Comparison of ENCODE assay signal across 6 cellular contexts in genomic region chrX:101407167-101407747, GRCh38. TPM values are rescaled to one million over a fixed set of nuclear protein-coding genes. Genes with fewer than 3 reads are reported as not detected.
A peak's percentile ranks its signal among the peaks of the same experiment; 100 is the strongest.
DNase-seq lines count a peak whose midpoint lies in the region; ATAC-seq and TF ChIP-seq lines count a peak whose summit lies in the region.

No MANE protein-coding gene starts in this region.

- no peak for TF ChIP-seq POLR2A in HCT116 (IDR thresholded peaks at IDR 0.05; ENCODE audit: borderline replicate concordance, extremely low read depth, insufficient read depth, insufficient read length)
- no peak for TF ChIP-seq POLR2A in lower leg skin (IDR thresholded peaks at IDR 0.05)

- peak overlapping the region; percentile 67 for H3K4me2 ChIP-seq in HCT116 (ENCODE audit: low read length)

- H3K36me3 ChIP-seq in HCT116 (ENCODE audit: control insufficient read depth in 1 of 2, insufficient read depth in 2 of 2, low read length in 2 of 2), result no peaks in the 10 kb centered on the region; a peak in 3 of 4 replicates

- H3K9me2 ChIP-seq in HCT116 (ENCODE audit: insufficient read depth), result no peaks in the 10 kb centered on the region

- H3K27me3 ChIP-seq in HCT116 (ENCODE audit: insufficient read depth, low read length), result no peaks in the 10 kb centered on the region

- H3K27me3 Mint-ChIP-seq in activated CD4-positive, alpha-beta memory T cell treated with anti-CD3 and anti-CD28 coated beads, Interleukin-2, amount 10 ng/mL, durations not matched to agents 7 days and 5 days, result no peaks in the 10 kb centered on the region

- H3K4me3 ChIP-seq in HCT116 (replicated peaks in 1 of 2; ENCODE audit: low read depth in 1 of 2, low read length in 2 of 2) (peak overlapping the region; percentile 76 to 90), lower leg skin (ENCODE audit: low read depth, poor library complexity, severe bottlenecking) (peak overlapping the region; percentile 42)

- peaks cover 69% of the 10 kb centered on the region for H3K79me2 ChIP-seq in HCT116 (ENCODE audit: insufficient read depth, low read length)

- peaks cover 18% of the 10 kb centered on the region for H3K36me3 Mint-ChIP-seq in activated CD4-positive, alpha-beta memory T cell treated with anti-CD3 and anti-CD28 coated beads, Interleukin-2, amount 10 ng/mL, durations not matched to agents 7 days and 5 days (ENCODE audit: low read depth)

- peak overlapping the region; percentile 91 for H3K9ac ChIP-seq in HCT116 (ENCODE audit: low read length)

- H3K4me1 Mint-ChIP-seq in activated CD4-positive, alpha-beta memory T cell treated with anti-CD3 and anti-CD28 coated beads, Interleukin-2, amount 10 ng/mL, durations not matched to agents 7 days and 5 days, result peaks cover 28% of the 10 kb centered on the region

- no peak for TF ChIP-seq RAD21 in HCT116 (IDR thresholded peaks at IDR 0.05; ENCODE audit: low read depth)

- ATAC-seq in HCT116, result no peak; the same call in 1 of the 2 replicates
- no peak for ATAC-seq in HG02588 (IDR thresholded peaks at IDR 0.05; ENCODE audit: unreplicated experiment)

- WGBS in lower leg skin, 2 donors, result 0 to 19% methylated on average over 15 of the region's 15 CpGs

- POLR2A ChIA-PET in HCT116 (lab: Charles Lee), result interaction anchor here (0.9 kb wide), 1 partner anchor 10 kb away, joined by 4 read pairs; no protein-coding TSS in a partner anchor
- POLR2A ChIA-PET in activated CD4-positive, alpha-beta memory T cell treated with anti-CD3 and anti-CD28 coated beads, Interleukin-2, amount 10 ng/mL, durations not matched to agents 7 days and 5 days (lab: Charles Lee), result interaction anchor here (0.9 to 1.9 kb wide), 4 partner anchors 10 to 58 kb away, joined by 4 to 10 read pairs (median 6); partner anchors contain the start of genes RPL36A and TIMM8A

- peak overlapping the region; percentile 79 for H3K27ac ChIP-seq in HCT116 (ENCODE audit: low read depth, low read length)

- no peaks in the 10 kb centered on the region for H4K20me1 ChIP-seq in HCT116 (ENCODE audit: insufficient read depth)

- no peak for TF ChIP-seq CTCF in HCT116 (IDR thresholded peaks at IDR 0.05 in 2 of 3, conservative IDR thresholded peaks at IDR 0.05 in 1 of 3; ENCODE audit: borderline replicate concordance in 1 of 3, insufficient read depth in 1 of 3, low read depth in 2 of 3, low read length in 2 of 3)
- no peak for TF ChIP-seq CTCF in lower leg skin (IDR thresholded peaks at IDR 0.05)

- peak overlapping the region; percentile 89 for H3K4me3 Mint-ChIP-seq in activated CD4-positive, alpha-beta memory T cell treated with anti-CD3 and anti-CD28 coated beads, Interleukin-2, amount 10 ng/mL, durations not matched to agents 7 days and 5 days

- H3K9me3 ChIP-seq in HCT116 (ENCODE audit: control insufficient read depth in 1 of 2, insufficient read depth in 1 of 2, low read depth in 1 of 2, low read length in 2 of 2), result no peaks in the 10 kb centered on the region

- BruUV-seq in HCT116 (replicated peaks; lab: Mats Ljungman, UMichigan), result no TSS peak

- DNase-seq in HCT116 (ENCODE audit: low read depth, low spot score), result no peak
- DNase-seq in activated CD4-positive, alpha-beta memory T cell treated with anti-CD3 and anti-CD28 coated beads, Interleukin-2, amount 10 ng/mL, durations not matched to agents 7 days and 5 days, result no peak
- no peak for DNase-seq in lower leg skin (ENCODE audit: low spot score in 2 of 2)
- no peak for DNase-seq in NCI-H226
- DNase-seq in COR-L47 (lab: John Stamatoyannopoulos, UW), result no peak

- no peaks in the 10 kb centered on the region for H3K9me3 Mint-ChIP-seq in activated CD4-positive, alpha-beta memory T cell treated with anti-CD3 and anti-CD28 coated beads, Interleukin-2, amount 10 ng/mL, durations not matched to agents 7 days and 5 days

- RAD21 ChIA-PET in HCT116 (lab: Charles Lee; ENCODE audit: low non-redundant PET in 1 of 2, low total read pairs in 2 of 2, uncharacterized antibody in 2 of 2, unreplicated experiment in 2 of 2), result no interaction called here

- H3K4me1 ChIP-seq in HCT116 (ENCODE audit: control insufficient read depth in 1 of 2, insufficient read depth in 2 of 2, low read length in 2 of 2), result 0 out of 4 replicates have a peak, but pooled peaks cover 0 to 3% of the 10 kb centered on the region in 2 experiments

- intact Hi-C loops in HCT116 (cut with micrococcal nuclease) (no loop called here), lower leg skin (cut with DNase I; ENCODE audit: low total_unique reads) (no loop called here)

- H3K27ac Mint-ChIP-seq in activated CD4-positive, alpha-beta memory T cell treated with anti-CD3 and anti-CD28 coated beads, Interleukin-2, amount 10 ng/mL, durations not matched to agents 7 days and 5 days, result peak overlapping the region; percentile 97

- no peak overlapping the region for H2AFZ ChIP-seq in HCT116 (ENCODE audit: low read depth, low read length, poor library complexity, severe bottlenecking)

- CTCF ChIA-PET in HCT116 (lab: Charles Lee), result interaction anchor here (0.9 kb wide), 1 partner anchor 17 kb away, joined by 3 read pairs; the partner anchor contains the start of gene RPL36A
- CTCF ChIA-PET in activated CD4-positive, alpha-beta memory T cell treated with anti-CD3 and anti-CD28 coated beads, Interleukin-2, amount 10 ng/mL, durations not matched to agents 7 days and 5 days (lab: Charles Lee), result interaction anchor here (1.0 kb wide), 1 partner anchor 17 kb away, joined by 4 read pairs; the partner anchor contains the start of gene RPL36A

TF ChIP-seq in HCT116, 20 proteins besides CTCF, POLR2A, EP300 and RAD21 (continues in another document):
- TF ChIP-seq SP1 (IDR thresholded peaks at IDR 0.05; ENCODE audit: low read depth), result no peak
- no peak for TF ChIP-seq EGR1 (IDR thresholded peaks at IDR 0.05; ENCODE audit: low read depth)
- no peak for TF ChIP-seq POLR2AphosphoS5 (IDR thresholded peaks at IDR 0.05; ENCODE audit: low read depth, low read length)
- TF ChIP-seq ZFX (IDR thresholded peaks at IDR 0.05), result no peak
- no peak for TF ChIP-seq MAX (IDR thresholded peaks at IDR 0.05)
- no peak for TF ChIP-seq CEBPB (IDR thresholded peaks at IDR 0.05; ENCODE audit: low read depth)
- TF ChIP-seq EZH2phosphoT487 (IDR thresholded peaks at IDR 0.05; ENCODE audit: borderline replicate concordance), result no peak
- TF ChIP-seq JUND (IDR thresholded peaks at IDR 0.05), result no peak
- TF ChIP-seq ATF3 (IDR thresholded peaks at IDR 0.05), result no peak
- TF ChIP-seq ZBTB33 (IDR thresholded peaks at IDR 0.05; ENCODE audit: extremely low read depth, insufficient replicate concordance, low read length), result no peak

RNA-seq across cellular contexts. Expression of gene GLA, which starts 0.5 kb away (rescaled TPM):
- 40.8 TPM for total RNA-seq in HCT116 (2021; ENCODE audit: unreplicated experiment)
- 34.5 and 38.0 TPM in 2 replicates for polyA plus RNA-seq in HCT116 (2012)
- 10 to 100 TPM; 35.6 to 38.3 TPM for total RNA-seq in activated CD4-positive, alpha-beta memory T cell treated with anti-CD3 and anti-CD28 coated beads, Interleukin-2, amount 10 ng/mL, durations not matched to agents 7 days and 5 days
- total RNA-seq in lower leg skin, result 10 to 100 TPM; 16.4 to 21.1 (median 18.0) TPM

RNA-seq across cellular contexts. Expression of gene HNRNPH2, which starts 0.8 kb away (rescaled TPM):
- total RNA-seq in HCT116 (2021; ENCODE audit: unreplicated experiment), result 49.8 TPM
- 37.5 and 40.9 TPM in 2 replicates for polyA plus RNA-seq in HCT116 (2012)
- total RNA-seq in activated CD4-positive, alpha-beta memory T cell treated with anti-CD3 and anti-CD28 coated beads, Interleukin-2, amount 10 ng/mL, durations not matched to agents 7 days and 5 days, result 10 to 100 TPM; 46.2 TPM
- total RNA-seq in lower leg skin, result 10 to 100 TPM; 43.5 to 54.7 (median 53.7) TPM

RNA-seq across cellular contexts. Expression of gene RPL36A, which starts 16.4 kb away (rescaled TPM):
- total RNA-seq in HCT116 (2021; ENCODE audit: unreplicated experiment), result 360 TPM
- 2,386 and 2,775 TPM in 2 replicates for polyA plus RNA-seq in HCT116 (2012)
- 100 to 1,000 TPM; 229 to 246 TPM for total RNA-seq in activated CD4-positive, alpha-beta memory T cell treated with anti-CD3 and anti-CD28 coated beads, Interleukin-2, amount 10 ng/mL, durations not matched to agents 7 days and 5 days
- 1,000 to 10,000 TPM; 1,158 to 5,300 (median 1,747) TPM for total RNA-seq in lower leg skin

RNA-seq across cellular contexts. Expression of gene BTK, which starts 21.3 kb away (rescaled TPM):
- total RNA-seq in HCT116 (2021; ENCODE audit: unreplicated experiment) (0.37 TPM), lower leg skin (1 to 10 TPM; 1.5 to 3.6 (median 3.4) TPM)
- polyA plus RNA-seq in HCT116 (2012), result 0.02 and 0.07 TPM in 2 replicates
- under 1 TPM in 1 of 2 experiments, not detected in 1; 0.10 TPM for total RNA-seq in activated CD4-positive, alpha-beta memory T cell treated with anti-CD3 and anti-CD28 coated beads, Interleukin-2, amount 10 ng/mL, durations not matched to agents 7 days and 5 days

RNA-seq across cellular contexts. Expression of gene TIMM8A, which starts 58.7 kb away (rescaled TPM):
- total RNA-seq in HCT116 (2021; ENCODE audit: unreplicated experiment), result 24.9 TPM
- polyA plus RNA-seq in HCT116 (2012), result 11.1 and 12.6 TPM in 2 replicates
- 10 to 100 TPM in 1 of 2 experiments, 1 to 10 TPM in 1; 8.4 to 11.3 TPM for total RNA-seq in activated CD4-positive, alpha-beta memory T cell treated with anti-CD3 and anti-CD28 coated beads, Interleukin-2, amount 10 ng/mL, durations not matched to agents 7 days and 5 days
- total RNA-seq in lower leg skin, result 1 to 10 TPM; 6.9 to 8.9 (median 8.6) TPM
